Comparison of ENCODE assay signal across 12 cellular contexts in genomic region chr2:75100011-75100680, GRCh38.
A peak's percentile ranks its signal among the peaks of the same experiment; 100 is the strongest.
DNase-seq lines count a peak whose midpoint lies in the region; ATAC-seq and TF ChIP-seq lines count a peak whose summit lies in the region.
"Had no signal": no experiment of that assay in that cellular context is flagged by ENCODE, and none has a peak within 500 bp of the region (broad histone marks: within the 10 kb centered on the region; RNA-seq: fewer than 3 reads in every experiment).

No MANE protein-coding gene starts in this region.

- H3K4me2 ChIP-seq in smooth muscle cell, result peak overlapping the region; percentile 54

- H2AFZ ChIP-seq in smooth muscle cell (ENCODE audit: low read depth), result no peak overlapping the region

- no peaks in the 10 kb centered on the region for H3K27me3 ChIP-seq in smooth muscle cell (ENCODE audit: low read depth)

- H3K36me3 Mint-ChIP-seq in activated CD8-positive, alpha-beta memory T cell treated with anti-CD3 and anti-CD28 coated beads, Interleukin-2, amount 10 ng/mL, durations not matched to agents 7 days and 5 days, result no peaks in the 10 kb centered on the region

- CTCF ChIA-PET in activated CD8-positive, alpha-beta memory T cell treated with anti-CD3 and anti-CD28 coated beads, Interleukin-2, amount 10 ng/mL, durations not matched to agents 7 days and 5 days (lab: Charles Lee), result no interaction called here

- DNase-seq in NCI-H2196 (lab: John Stamatoyannopoulos, UW; ENCODE audit: unreplicated experiment) (peak; percentile 0), NCI-H2196 treated with DMSO at 0.1 percent for 48 hours (lab: John Stamatoyannopoulos, UW; ENCODE audit: unreplicated experiment) (no peak), NCI-H446 (lab: John Stamatoyannopoulos, UW) (peak; percentile 10 to 45), dedifferentiated amniotic fluid mesenchymal stem cell (ENCODE audit: extremely low spot score) (peak; percentile 49), smooth muscle cell (lab: John Stamatoyannopoulos, UW; ENCODE audit: unreplicated experiment) (no peak), pons (ENCODE audit: low spot score) (no peak)
- DNase-seq in activated CD8-positive, alpha-beta memory T cell treated with anti-CD3 and anti-CD28 coated beads, Interleukin-2, amount 10 ng/mL, durations not matched to agents 7 days and 5 days, result no peak
- DNase-seq: activated T-cell treated with anti-CD3 and anti-CD28 coated beads for 4 hours had no signal

- H3K9me3 ChIP-seq in smooth muscle cell (replicated peaks; ENCODE audit: low read depth), result no peaks in the 10 kb centered on the region

- H3K36me3 ChIP-seq in smooth muscle cell (ENCODE audit: low read depth), result no peaks in the 10 kb centered on the region

- H3K4me1 ChIP-seq in smooth muscle cell (ENCODE audit: low read depth), result peaks cover 3% of the 10 kb centered on the region

- H3K4me1 Mint-ChIP-seq in activated CD8-positive, alpha-beta memory T cell treated with anti-CD3 and anti-CD28 coated beads, Interleukin-2, amount 10 ng/mL, durations not matched to agents 7 days and 5 days, result no peaks in the 10 kb centered on the region
- H3K4me1 Mint-ChIP-seq: B cell, IgD-negative memory B cell had no signal

- no peaks in the 10 kb centered on the region for H4K20me1 ChIP-seq in smooth muscle cell (ENCODE audit: low read depth)

- ATAC-seq in activated CD8-positive, alpha-beta memory T cell treated with anti-CD3 and anti-CD28 coated beads, Interleukin-2, amount 10 ng/mL, durations not matched to agents 7 days and 5 days, result no peak
- ATAC-seq in HG02571 (IDR thresholded peaks at IDR 0.05; ENCODE audit: unreplicated experiment), result no peak

- TF ChIP-seq CTCF in smooth muscle cell (IDR thresholded peaks at IDR 0.05; ENCODE audit: borderline replicate concordance, insufficient read depth, poor library complexity, severe bottlenecking), result no peak

- H3K79me2 ChIP-seq in smooth muscle cell (ENCODE audit: low read depth), result no peaks in the 10 kb centered on the region

- peaks cover 3% of the 10 kb centered on the region for H3K9me3 Mint-ChIP-seq in activated CD8-positive, alpha-beta memory T cell treated with anti-CD3 and anti-CD28 coated beads, Interleukin-2, amount 10 ng/mL, durations not matched to agents 7 days and 5 days (ENCODE audit: low read depth)

- H3K4me3 ChIP-seq in smooth muscle cell, result no peak overlapping the region
- H3K4me3 ChIP-seq: coronary artery had no signal

- peak overlapping the region; percentile 79 for H3K27ac ChIP-seq in smooth muscle cell (ENCODE audit: low read depth)
- H3K27ac ChIP-seq: coronary artery had no signal

- H3K27ac Mint-ChIP-seq in activated CD8-positive, alpha-beta memory T cell treated with anti-CD3 and anti-CD28 coated beads, Interleukin-2, amount 10 ng/mL, durations not matched to agents 7 days and 5 days, result no peak overlapping the region
- H3K27ac Mint-ChIP-seq: B cell, IgD-negative memory B cell had no signal

- peaks cover 12% of the 10 kb centered on the region for H3F3A ChIP-seq in smooth muscle cell (ENCODE audit: low read depth)

- no peak overlapping the region for H3K4me3 Mint-ChIP-seq in activated CD8-positive, alpha-beta memory T cell treated with anti-CD3 and anti-CD28 coated beads, Interleukin-2, amount 10 ng/mL, durations not matched to agents 7 days and 5 days
- H3K4me3 Mint-ChIP-seq: B cell, IgD-negative memory B cell had no signal

- 27% methylated on average over 2 of the region's 2 CpGs for WGBS in smooth muscle cell (ENCODE audit: low lambda C conversion rate)

- H3K9ac ChIP-seq in smooth muscle cell (ENCODE audit: low read depth), result peak overlapping the region; percentile 21

- peaks cover 2% of the 10 kb centered on the region for H3K27me3 Mint-ChIP-seq in activated CD8-positive, alpha-beta memory T cell treated with anti-CD3 and anti-CD28 coated beads, Interleukin-2, amount 10 ng/mL, durations not matched to agents 7 days and 5 days

Comparison
In these comparisons a context has a peak if more than half of its experiments do, and no peak if none do; other contexts are left out.
1. DNase-seq: peak in NCI-H2196 (single experiment), NCI-H446 (2 of 2) and dedifferentiated amniotic fluid mesenchymal stem cell (single experiment); none in NCI-H2196 treated with DMSO at 0.1 percent for 48 hours (single experiment), smooth muscle cell (single experiment), activated CD8-positive, alpha-beta memory T cell treated with anti-CD3 and anti-CD28 coated beads, Interleukin-2, amount 10 ng/mL, durations not matched to agents 7 days and 5 days (single experiment) and pons (single experiment).